In genomic region chr6:114108119-114109002, GRCh38 we compare ENCODE assay signal across 8 cellular contexts.
DNase-seq lines count a peak whose midpoint lies in the region; ATAC-seq lines count a peak whose summit lies in the region.

No MANE protein-coding gene starts in this region.

- peak; percentile 50 for ATAC-seq in GM19328 (IDR thresholded peaks at IDR 0.05; ENCODE audit: unreplicated experiment)

- peak overlapping the region; percentile 31 for H3K27ac ChIP-seq in layer of hippocampus (ENCODE audit: low read depth, low read length)

- in situ Hi-C loops in T47D (cut with HindIII; ENCODE audit: low pct_unique_long_range_greater_than_20kb, low sequenced_read_pairs): no loop called here

- H3K27me3 ChIP-seq in layer of hippocampus (ENCODE audit: control insufficient read depth, insufficient read depth, low read length): no peaks in the 10 kb centered on the region

- peak; percentile 18 for DNase-seq in DMS153 (lab: John Stamatoyannopoulos, UW)
- peak; percentile 61 for DNase-seq in HuH-7 (ENCODE audit: low spot score)
- DNase-seq in SHP77 (lab: John Stamatoyannopoulos, UW): peak; percentile 51 to 62
- DNase-seq in T47D (ENCODE audit: low read depth in 1 of 2, low spot score in 1 of 2): peak; percentile 30 to 74
- DNase-seq in stimulated activated CD8-positive, alpha-beta memory T cell treated with anti-CD3 and anti-CD28 coated beads, Interleukin-7, amount 100 ng/mL, for 24 hours (ENCODE audit: low read depth): peak; percentile 16
- DNase-seq in effector CD8-positive, alpha-beta T cell (lab: John Stamatoyannopoulos, UW): no peak
